Comparison of ENCODE assay signal across 28 cellular contexts in genomic region chr7:96691692-96692091, GRCh38.
"Had no signal": no experiment of that assay in that cellular context is flagged by ENCODE, and none has a peak within 500 bp of the region (broad histone marks: within the 10 kb centered on the region; RNA-seq: fewer than 3 reads in every experiment).

No MANE protein-coding gene starts in this region.

- H3K9me3 ChIP-seq: heart right ventricle, left ventricle myocardium inferior, stomach, thyroid gland, upper lobe of left lung had no signal

- DNase-seq: activated CD4-positive, alpha-beta T cell treated with anti-CD3 and anti-CD28 coated beads for 4 hours; activated CD4-positive, alpha-beta T cell treated with anti-CD3 and anti-CD28 coated beads, Interleukin-2, amount 50 U/mL, for 48 hours; activated CD4-positive, CD25-positive, alpha-beta regulatory T cell; activated CD8-positive, alpha-beta memory T cell treated with anti-CD3 and anti-CD28 coated beads for 24 hours; activated effector memory CD4-positive, alpha-beta T cell treated with anti-CD3 and anti-CD28 coated beads, Interleukin-2, amount 50 U/mL, for 16 hours; activated naive CD4-positive, alpha-beta T cell treated with anti-CD3 and anti-CD28 coated beads for 36 hours; activated naive CD8-positive, alpha-beta T cell treated with anti-CD3 and anti-CD28 coated beads, Interleukin-2, amount 10 ng/mL, durations not matched to agents 7 days and 5 days; activated T-cell treated with anti-CD3 and anti-CD28 coated beads, Interleukin-2, amount 50 U/mL, for 1 hour; amygdala; caudate nucleus; cortex of kidney; effector memory CD8-positive, alpha-beta T cell; foreskin melanocyte; heart right ventricle; left ventricle myocardium inferior; mesendoderm; posterior cingulate gyrus; small intestine; stimulated activated CD4-positive, alpha-beta T cell treated with anti-CD3 and anti-CD28 coated beads, Interleukin-1b, Interleukin-23, amount 100 ng/mL, for 48 hours; stimulated activated naive B cell treated with anti-CD40 and anti-IgM and Interleukin-4, amounts not matched to agents 10 μg/mL and 1 μg/mL and 100 μg/mL, for 72 hours; stomach; thyroid gland; upper lobe of left lung had no signal

- H3K36me3 ChIP-seq: thyroid gland had no signal

- H3K4me3 Mint-ChIP-seq: activated naive CD4-positive, alpha-beta T cell treated with anti-CD3 and anti-CD28 coated beads for 36 hours; activated naive CD8-positive, alpha-beta T cell treated with anti-CD3 and anti-CD28 coated beads, Interleukin-2, amount 10 ng/mL, durations not matched to agents 7 days and 5 days; activated T-helper 1 cell treated with anti-CD3 and anti-CD28 coated beads, Interleukin-12 subunit alpha, Interleukin-12 subunit beta, Interleukin-2, Interleukin-4 antibody, amounts not matched to agents 30 ng/mL and 10 ng/mL and 1 ng/mL, durations not matched to agents 14 hours and 24 hours and 36 hours; effector memory CD8-positive, alpha-beta T cell; nephron; stimulated activated naive B cell treated with anti-CD40 and anti-IgM and Interleukin-4, amounts not matched to agents 10 μg/mL and 1 μg/mL and 100 μg/mL, for 72 hours had no signal

- H3K4me1 Mint-ChIP-seq: nephron had no signal

- H3K27ac Mint-ChIP-seq: activated naive CD4-positive, alpha-beta T cell treated with anti-CD3 and anti-CD28 coated beads for 36 hours; activated naive CD8-positive, alpha-beta T cell treated with anti-CD3 and anti-CD28 coated beads, Interleukin-2, amount 10 ng/mL, durations not matched to agents 7 days and 5 days; activated T-helper 1 cell treated with anti-CD3 and anti-CD28 coated beads, Interleukin-12 subunit alpha, Interleukin-12 subunit beta, Interleukin-2, Interleukin-4 antibody, amounts not matched to agents 30 ng/mL and 10 ng/mL and 1 ng/mL, durations not matched to agents 14 hours and 24 hours and 36 hours; nephron; stimulated activated naive B cell treated with anti-CD40 and anti-IgM and Interleukin-4, amounts not matched to agents 10 μg/mL and 1 μg/mL and 100 μg/mL, for 72 hours had no signal

- H3K27me3 Mint-ChIP-seq: activated naive CD8-positive, alpha-beta T cell treated with anti-CD3 and anti-CD28 coated beads, Interleukin-2, amount 10 ng/mL, durations not matched to agents 7 days and 5 days; effector memory CD8-positive, alpha-beta T cell; stimulated activated naive B cell treated with anti-CD40 and anti-IgM and Interleukin-4, amounts not matched to agents 10 μg/mL and 1 μg/mL and 100 μg/mL, for 72 hours had no signal

- H3K9me3 Mint-ChIP-seq: activated naive CD8-positive, alpha-beta T cell treated with anti-CD3 and anti-CD28 coated beads, Interleukin-2, amount 10 ng/mL, durations not matched to agents 7 days and 5 days; effector memory CD8-positive, alpha-beta T cell; stimulated activated naive B cell treated with anti-CD40 and anti-IgM and Interleukin-4, amounts not matched to agents 10 μg/mL and 1 μg/mL and 100 μg/mL, for 72 hours had no signal

- H3K27me3 ChIP-seq: heart right ventricle, stomach, thyroid gland, upper lobe of left lung had no signal

- H3K4me3 ChIP-seq: heart right ventricle, left ventricle myocardium inferior, lung, stomach, thyroid gland, upper lobe of left lung had no signal

- H3K4me1 ChIP-seq: thyroid gland had no signal

- H3K27ac ChIP-seq: heart right ventricle, left ventricle myocardium inferior, stomach, thyroid gland, upper lobe of left lung had no signal

- ATAC-seq: effector memory CD8-positive, alpha-beta T cell; esophagus mucosa; heart right ventricle; sciatic nerve; stimulated activated naive B cell treated with anti-CD40 and anti-IgM and Interleukin-4, amounts not matched to agents 10 μg/mL and 1 μg/mL and 100 μg/mL, for 72 hours had no signal
